Comparison of ENCODE assay signal across 1 cellular context in genomic region chr4:188246488-188246887, GRCh38.
TF ChIP-seq lines count a peak whose summit lies in the region.

No MANE protein-coding gene starts in this region.

TF ChIP-seq in GM23338, 12 proteins besides CTCF, POLR2A, EP300 and RAD21:
- TF ChIP-seq JUNB (IDR thresholded peaks at IDR 0.05; ENCODE audit: unreplicated experiment) (no peak), EZH2 (IDR thresholded peaks at IDR 0.05; ENCODE audit: low read depth, unreplicated experiment) (no peak), NANOG (IDR thresholded peaks at IDR 0.05; ENCODE audit: borderline replicate concordance) (no peak), ZNF462 (CRISPR knock-in tag; IDR thresholded peaks at IDR 0.05) (no peak), CREB1 (CRISPR knock-in tag; IDR thresholded peaks at IDR 0.05; ENCODE audit: low read depth) (no peak), STAT1 (IDR thresholded peaks at IDR 0.05; ENCODE audit: unreplicated experiment) (no peak), POLR2AphosphoS5 (IDR thresholded peaks at IDR 0.05; ENCODE audit: low read depth) (no peak), ZNF114 (CRISPR knock-in tag; IDR thresholded peaks at IDR 0.05) (no peak), EZH2phosphoT487 (IDR thresholded peaks at IDR 0.05; ENCODE audit: unreplicated experiment) (no peak), ZNF331 (CRISPR knock-in tag; IDR thresholded peaks at IDR 0.05; ENCODE audit: low read depth) (no peak)
- TF ChIP-seq, protein P1, sequence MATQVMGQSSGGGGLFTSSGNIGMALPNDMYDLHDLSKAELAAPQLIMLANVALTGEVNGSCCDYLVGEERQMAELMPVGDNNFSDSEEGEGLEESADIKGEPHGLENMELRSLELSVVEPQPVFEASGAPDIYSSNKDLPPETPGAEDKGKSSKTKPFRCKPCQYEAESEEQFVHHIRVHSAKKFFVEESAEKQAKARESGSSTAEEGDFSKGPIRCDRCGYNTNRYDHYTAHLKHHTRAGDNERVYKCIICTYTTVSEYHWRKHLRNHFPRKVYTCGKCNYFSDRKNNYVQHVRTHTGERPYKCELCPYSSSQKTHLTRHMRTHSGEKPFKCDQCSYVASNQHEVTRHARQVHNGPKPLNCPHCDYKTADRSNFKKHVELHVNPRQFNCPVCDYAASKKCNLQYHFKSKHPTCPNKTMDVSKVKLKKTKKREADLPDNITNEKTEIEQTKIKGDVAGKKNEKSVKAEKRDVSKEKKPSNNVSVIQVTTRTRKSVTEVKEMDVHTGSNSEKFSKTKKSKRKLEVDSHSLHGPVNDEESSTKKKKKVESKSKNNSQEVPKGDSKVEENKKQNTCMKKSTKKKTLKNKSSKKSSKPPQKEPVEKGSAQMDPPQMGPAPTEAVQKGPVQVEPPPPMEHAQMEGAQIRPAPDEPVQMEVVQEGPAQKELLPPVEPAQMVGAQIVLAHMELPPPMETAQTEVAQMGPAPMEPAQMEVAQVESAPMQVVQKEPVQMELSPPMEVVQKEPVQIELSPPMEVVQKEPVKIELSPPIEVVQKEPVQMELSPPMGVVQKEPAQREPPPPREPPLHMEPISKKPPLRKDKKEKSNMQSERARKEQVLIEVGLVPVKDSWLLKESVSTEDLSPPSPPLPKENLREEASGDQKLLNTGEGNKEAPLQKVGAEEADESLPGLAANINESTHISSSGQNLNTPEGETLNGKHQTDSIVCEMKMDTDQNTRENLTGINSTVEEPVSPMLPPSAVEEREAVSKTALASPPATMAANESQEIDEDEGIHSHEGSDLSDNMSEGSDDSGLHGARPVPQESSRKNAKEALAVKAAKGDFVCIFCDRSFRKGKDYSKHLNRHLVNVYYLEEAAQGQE (IDR thresholded peaks at IDR 0.05; ENCODE audit: unreplicated experiment): no peak
- TF ChIP-seq, protein P2, sequence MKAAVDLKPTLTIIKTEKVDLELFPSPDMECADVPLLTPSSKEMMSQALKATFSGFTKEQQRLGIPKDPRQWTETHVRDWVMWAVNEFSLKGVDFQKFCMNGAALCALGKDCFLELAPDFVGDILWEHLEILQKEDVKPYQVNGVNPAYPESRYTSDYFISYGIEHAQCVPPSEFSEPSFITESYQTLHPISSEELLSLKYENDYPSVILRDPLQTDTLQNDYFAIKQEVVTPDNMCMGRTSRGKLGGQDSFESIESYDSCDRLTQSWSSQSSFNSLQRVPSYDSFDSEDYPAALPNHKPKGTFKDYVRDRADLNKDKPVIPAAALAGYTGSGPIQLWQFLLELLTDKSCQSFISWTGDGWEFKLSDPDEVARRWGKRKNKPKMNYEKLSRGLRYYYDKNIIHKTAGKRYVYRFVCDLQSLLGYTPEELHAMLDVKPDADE (IDR thresholded peaks at IDR 0.05): no peak
